9 cellular contexts compared by ENCODE assay signal in the genomic region with DNA sequence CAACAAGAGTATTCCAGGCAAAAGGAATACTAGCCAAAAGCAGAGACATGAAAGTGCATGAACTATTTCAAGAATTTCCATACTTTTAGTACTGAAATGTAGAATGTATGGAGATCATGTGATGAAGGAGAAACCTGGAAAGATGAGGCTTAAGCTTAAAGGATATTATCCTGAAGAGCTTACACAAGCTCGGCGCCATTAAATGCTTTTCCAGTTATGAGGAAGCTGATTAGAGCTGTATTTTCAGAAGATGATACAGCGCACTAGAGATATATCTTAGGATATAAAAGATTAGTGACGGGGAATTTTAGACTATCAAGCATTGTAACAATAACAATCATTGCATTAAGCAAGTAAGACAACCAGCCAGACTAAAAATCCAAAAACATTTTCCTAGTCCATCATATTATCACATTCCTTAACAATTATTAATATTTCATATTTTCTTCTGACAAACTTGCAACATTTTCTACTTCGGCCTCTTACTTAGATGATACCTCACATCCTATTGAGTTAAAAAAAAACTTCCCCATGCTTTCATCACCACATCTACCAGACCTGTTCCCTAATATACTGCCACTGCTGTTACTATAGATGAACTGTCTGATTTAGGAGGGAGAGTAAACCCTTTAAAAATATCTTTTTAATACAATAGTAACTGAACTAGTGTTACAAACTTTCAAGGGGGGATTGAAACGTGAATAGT. TPM values are rescaled to one million over a fixed set of nuclear protein-coding genes. Genes with fewer than 3 reads are reported as not detected.
A peak's percentile ranks its signal among the peaks of the same experiment; 100 is the strongest.
DNase-seq lines count a peak whose midpoint lies in the region; ATAC-seq and TF ChIP-seq lines count a peak whose summit lies in the region.
"Had no signal": no experiment of that assay in that cellular context is flagged by ENCODE, and none has a peak within 500 bp of the region (broad histone marks: within the 10 kb centered on the region; RNA-seq: fewer than 3 reads in every experiment).

No MANE protein-coding gene starts in this region.

- H4K20me1 ChIP-seq in smooth muscle cell (ENCODE audit: low read depth), result no peaks in the 10 kb centered on the region

- WGBS in smooth muscle cell (ENCODE audit: low lambda C conversion rate), result 33% methylated on average over 6 of the region's 6 CpGs

- ATAC-seq in GM18505 (IDR thresholded peaks at IDR 0.05; ENCODE audit: unreplicated experiment), result no peak
- ATAC-seq in GM18502 (IDR thresholded peaks at IDR 0.05; ENCODE audit: poor library complexity, unreplicated experiment), result no peak

- H3K9me3 ChIP-seq in SK-N-MC (ENCODE audit: low read depth, low read length), result no peaks in the 10 kb centered on the region
- no peaks in the 10 kb centered on the region for H3K9me3 ChIP-seq in smooth muscle cell (replicated peaks; ENCODE audit: low read depth)

- H3K79me2 ChIP-seq in smooth muscle cell (ENCODE audit: low read depth), result peaks cover 81% of the 10 kb centered on the region

- peak overlapping the region; percentile 95 for H3K4me2 ChIP-seq in smooth muscle cell

- no peak overlapping the region for H2AFZ ChIP-seq in smooth muscle cell (ENCODE audit: low read depth)

- no peaks in the 10 kb centered on the region for H3K27me3 ChIP-seq in smooth muscle cell (ENCODE audit: low read depth)

- peak; percentile 7 for DNase-seq in NCI-H510A treated with DMSO at 0.1 percent for 48 hours (lab: John Stamatoyannopoulos, UW)
- no peak for DNase-seq in NCI-H510A (lab: John Stamatoyannopoulos, UW)
- no peak for DNase-seq in SK-N-MC (ENCODE audit: low read depth, low spot score)
- DNase-seq in foreskin fibroblast, result no peak
- DNase-seq in smooth muscle cell (lab: John Stamatoyannopoulos, UW; ENCODE audit: unreplicated experiment), result no peak
- DNase-seq in NCI-H1417 treated with DMSO at 0.1 percent for 48 hours (lab: John Stamatoyannopoulos, UW), result no peak
- DNase-seq: NCI-H524 treated with DMSO at 0.1 percent for 48 hours had no signal

- H3K9ac ChIP-seq in SK-N-MC (ENCODE audit: insufficient read length) (peak overlapping the region; percentile 97), smooth muscle cell (ENCODE audit: low read depth) (peak overlapping the region; percentile 91)

- H3K4me1 ChIP-seq in smooth muscle cell (ENCODE audit: low read depth), result peaks cover 38% of the 10 kb centered on the region

- no peak for TF ChIP-seq POLR2A in GM18505 (IDR thresholded peaks at IDR 0.05; ENCODE audit: borderline replicate concordance, extremely low read depth, insufficient read depth, insufficient read length)

- TF ChIP-seq CTCF in foreskin fibroblast (IDR thresholded peaks at IDR 0.05; ENCODE audit: low read depth, low read length) (no peak), smooth muscle cell (IDR thresholded peaks at IDR 0.05; ENCODE audit: borderline replicate concordance, insufficient read depth, poor library complexity, severe bottlenecking) (no peak)

- peaks cover 6% of the 10 kb centered on the region for H3F3A ChIP-seq in smooth muscle cell (ENCODE audit: low read depth)

- H3K4me3 ChIP-seq in SK-N-MC, result peak overlapping the region; percentile 91
- peak overlapping the region; percentile 74 to 93 for H3K4me3 ChIP-seq in foreskin fibroblast (ENCODE audit: low read depth in 1 of 2, low read length in 2 of 2)
- H3K4me3 ChIP-seq in smooth muscle cell, result peak overlapping the region; percentile 62

- H3K27ac ChIP-seq in SK-N-MC (0 out of 2 replicates have a peak overlapping the region, but pooled peaks have one; percentile 68), smooth muscle cell (ENCODE audit: low read depth) (peak overlapping the region; percentile 88)

- H3K36me3 ChIP-seq in SK-N-MC (ENCODE audit: insufficient read depth, low read length), result peaks cover 30% of the 10 kb centered on the region
- peaks cover 14% of the 10 kb centered on the region for H3K36me3 ChIP-seq in smooth muscle cell (ENCODE audit: low read depth)

RNA-seq across cellular contexts. Expression of a gene that starts 1.3 kb away (rescaled TPM):
- total RNA-seq in smooth muscle cell, result 24.1 and 51.7 TPM in 2 replicates
- 49.8 and 52.1 TPM in 2 replicates for polyA plus RNA-seq in smooth muscle cell

RNA-seq across cellular contexts. Expression of a gene that starts 19.9 kb away (rescaled TPM):
- total RNA-seq in smooth muscle cell, result 4.8 and 5.2 TPM in 2 replicates
- polyA plus RNA-seq in smooth muscle cell, result 5.2 and 9.6 TPM in 2 replicates

RNA-seq across cellular contexts. Expression of a gene that starts 27.8 kb away (rescaled TPM):
- 94.6 and 109 TPM in 2 replicates for total RNA-seq in smooth muscle cell
- polyA plus RNA-seq in smooth muscle cell, result 47.0 and 50.1 TPM in 2 replicates
